Comparison of ENCODE assay signal across 16 cellular contexts in the genomic region with DNA sequence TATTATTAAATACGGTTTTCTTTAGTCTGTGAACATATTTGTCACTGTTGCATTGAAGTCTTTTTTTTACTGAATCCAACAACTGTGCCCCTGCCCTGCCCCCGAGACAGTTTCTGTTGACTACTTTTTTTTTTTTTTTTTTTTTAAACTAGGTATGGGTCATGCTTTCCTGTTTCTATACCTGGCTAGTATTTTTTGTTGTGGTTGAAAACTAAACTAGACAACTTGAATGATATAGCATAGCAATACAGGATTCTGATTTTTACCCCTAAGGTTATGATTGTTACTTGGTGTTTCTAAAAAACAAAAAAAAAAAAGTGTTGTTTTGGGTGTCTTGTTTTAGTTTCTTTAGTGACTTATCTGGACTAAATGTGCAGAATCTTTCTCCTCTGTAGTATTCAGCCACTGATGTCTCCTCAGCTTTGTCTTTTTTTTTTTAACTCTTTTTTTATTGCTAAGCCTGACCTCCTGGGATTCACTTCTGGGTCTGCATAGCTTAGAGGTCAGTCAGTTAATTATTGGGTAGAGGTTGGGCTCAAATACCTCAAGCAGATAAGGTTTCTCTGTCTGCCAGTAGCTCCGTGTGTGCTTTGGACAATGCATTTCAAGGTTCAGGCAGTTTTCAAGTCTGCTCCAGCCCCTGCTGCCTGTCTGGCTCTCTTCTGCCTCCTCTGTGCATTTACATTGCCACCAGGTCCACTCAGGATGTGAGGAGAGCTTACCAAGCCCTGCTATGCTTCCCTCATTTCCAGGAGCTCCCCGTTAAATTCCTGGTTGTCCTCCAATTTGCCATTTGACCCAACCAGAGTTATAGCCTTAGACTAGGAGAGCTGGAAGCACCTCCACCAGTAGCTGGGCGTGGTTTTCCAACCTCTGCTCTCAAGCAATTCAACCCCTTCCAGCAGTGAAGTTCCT.
DNase-seq lines count a peak whose midpoint lies in the region; ATAC-seq and TF ChIP-seq lines count a peak whose summit lies in the region.
"Had no signal": no experiment of that assay in that cellular context is flagged by ENCODE, and none has a peak within 500 bp of the region (broad histone marks: within the 10 kb centered on the region; RNA-seq: fewer than 3 reads in every experiment).

No MANE protein-coding gene starts in this region.

- H3K36me3 ChIP-seq in BLaER1 = no peaks in the 10 kb centered on the region
- 0 out of 2 replicates have a peak, but pooled peaks cover 4% of the 10 kb centered on the region for H3K36me3 ChIP-seq in KMS-11 (ENCODE audit: insufficient read depth)

- no peaks in the 10 kb centered on the region for H3K27me3 ChIP-seq in BLaER1
- no peaks in the 10 kb centered on the region for H3K27me3 ChIP-seq in KMS-11 (ENCODE audit: insufficient read depth, low read depth)

- H3K9ac ChIP-seq in BLaER1 (no peak overlapping the region), KMS-11 (no peak overlapping the region; the same call in 1 of the 2 replicates)
- H3K9ac ChIP-seq: GM23248 had no signal

- H3K79me2 ChIP-seq in KMS-11 (ENCODE audit: insufficient read depth, low read depth) = no peaks in the 10 kb centered on the region; the same call in 1 of the 2 replicates

- H3K9me3 ChIP-seq in BLaER1 = peaks cover 43% of the 10 kb centered on the region

- H3K27ac ChIP-seq in BLaER1 = no peak overlapping the region
- peak overlapping the region; percentile 40; the same call in 1 of the 2 replicates for H3K27ac ChIP-seq in KMS-11
- H3K27ac ChIP-seq: GM23248, PC-9 had no signal

- peaks cover 18% of the 10 kb centered on the region for H3K4me1 ChIP-seq in BLaER1
- peaks cover 32% of the 10 kb centered on the region for H3K4me1 ChIP-seq in KMS-11 (ENCODE audit: low read depth, poor library complexity, severe bottlenecking)

- DNase-seq in astrocyte of the hippocampus (ENCODE audit: low read depth, low spot score) (peak; percentile 32), left kidney (ENCODE audit: low read depth, low spot score) (peak; percentile 16), ureter (ENCODE audit: low spot score) (no peak), foreskin fibroblast (no peak)
- no peak for DNase-seq in activated CD4-positive, CD25-positive, alpha-beta regulatory T cell (lab: John Stamatoyannopoulos, UW)
- DNase-seq: Calu3; CD4-positive, alpha-beta T cell; DMS53; GM23248; NCI-H1417 treated with DMSO at 0.1 percent for 48 hours; NCI-H1930; NCI-H526 treated with DMSO at 0.1 percent for 48 hours had no signal

- no peak overlapping the region for H2AFZ ChIP-seq in KMS-11 (ENCODE audit: low read depth)
- H2AFZ ChIP-seq: GM23248, PC-9 had no signal

- H3K4me3 ChIP-seq in BLaER1 = no peak overlapping the region
- no peak overlapping the region for H3K4me3 ChIP-seq in KMS-11 (IDR thresholded peaks at IDR 0.05; ENCODE audit: insufficient read depth, low read depth, low read length)
- no peak overlapping the region for H3K4me3 ChIP-seq in foreskin fibroblast (ENCODE audit: low read depth in 1 of 2, low read length in 2 of 2)
- H3K4me3 ChIP-seq: GM23248, PC-9 had no signal

- no peak for ATAC-seq in HG02870 (IDR thresholded peaks at IDR 0.05; ENCODE audit: unreplicated experiment)

- H3K4me2 ChIP-seq in BLaER1 = 0 out of 2 replicates have a peak overlapping the region, but pooled peaks have one; percentile 39
- peak overlapping the region; percentile 61 for H3K4me2 ChIP-seq in KMS-11
- H3K4me2 ChIP-seq: PC-9 had no signal

- H4K20me1 ChIP-seq in BLaER1 (no peaks in the 10 kb centered on the region), KMS-11 (ENCODE audit: insufficient read depth) (no peaks in the 10 kb centered on the region)

- TF ChIP-seq CTCF in KMS-11 (conservative IDR thresholded peaks at IDR 0.05; ENCODE audit: low read depth, low read length) (no peak), foreskin fibroblast (IDR thresholded peaks at IDR 0.05; ENCODE audit: low read depth, low read length) (no peak)

Comparison
In these comparisons a context has a peak if more than half of its experiments do, and no peak if none do; other contexts are left out.
1. DNase-seq: peak in astrocyte of the hippocampus (single experiment) and left kidney (single experiment); none in activated CD4-positive, CD25-positive, alpha-beta regulatory T cell (0 of 4), ureter (single experiment) and foreskin fibroblast (0 of 2).